In genomic region chr4:100985576-100985975, GRCh38 we compare ENCODE assay signal across 14 cellular contexts.
DNase-seq lines count a peak whose midpoint lies in the region; ATAC-seq, FAIRE-seq and TF ChIP-seq lines count a peak whose summit lies in the region.
"Had no signal": no experiment of that assay in that cellular context is flagged by ENCODE, and none has a peak within 500 bp of the region (broad histone marks: within the 10 kb centered on the region; RNA-seq: fewer than 3 reads in every experiment).

No MANE protein-coding gene starts in this region.

- H3K4me3 ChIP-seq in GM23338 (no peak overlapping the region), PC-3 (ENCODE audit: low read length) (no peak overlapping the region), osteoblast (ENCODE audit: insufficient read depth, low read length) (no peak overlapping the region), HepG2 (replicated peaks in 1 of 3; ENCODE audit: insufficient read depth in 1 of 3, low read depth in 2 of 3, low read length in 3 of 3) (no peak overlapping the region)

- H3K9me3 ChIP-seq in PC-3 (ENCODE audit: low read length) (no peaks in the 10 kb centered on the region), osteoblast (ENCODE audit: low read depth, low read length) (no peaks in the 10 kb centered on the region), HepG2 (ENCODE audit: low read length) (no peaks in the 10 kb centered on the region)

- H3K27me3 Mint-ChIP-seq in GM23338 (ENCODE audit: insufficient read depth, low read depth, poor library complexity): peaks cover 2% of the 10 kb centered on the region

- no peaks in the 10 kb centered on the region for H3F3A ChIP-seq in GM23338 (replicated peaks; ENCODE audit: low read depth)
- no peaks in the 10 kb centered on the region for H3F3A ChIP-seq in PC-3 (ENCODE audit: low read length, unreplicated experiment)

- WGBS in HepG2 (ENCODE audit: low lambda C conversion rate): 59% methylated on average over 3 of the region's 3 CpGs

- BruUV-seq in PC-3 (replicated peaks; lab: Mats Ljungman, UMichigan): no TSS peak
- BruUV-seq in HepG2 (replicated peaks; lab: Mats Ljungman, UMichigan): no TSS peak

- H3K27me3 ChIP-seq in GM23338 (ENCODE audit: insufficient read depth): no peaks in the 10 kb centered on the region
- H3K27me3 ChIP-seq in PC-3 (ENCODE audit: low read length): no peaks in the 10 kb centered on the region
- H3K27me3 ChIP-seq in foreskin keratinocyte: no peaks in the 10 kb centered on the region
- peaks cover 11% of the 10 kb centered on the region for H3K27me3 ChIP-seq in osteoblast (ENCODE audit: insufficient read depth, low read length)
- no peaks in the 10 kb centered on the region; a peak in 3 of 5 replicates for H3K27me3 ChIP-seq in HepG2 (ENCODE audit: control insufficient read depth in 1 of 2, insufficient read depth in 2 of 2, low read length in 2 of 2)

- H3K36me3 Mint-ChIP-seq in GM23338 (ENCODE audit: low read depth): no peaks in the 10 kb centered on the region

- TF ChIP-seq RAD21 in HepG2 (CRISPR knock-in tag; IDR thresholded peaks at IDR 0.05): no peak

- no peaks in the 10 kb centered on the region for H3K36me3 ChIP-seq in GM23338 (ENCODE audit: insufficient read depth)
- H3K36me3 ChIP-seq in PC-3 (ENCODE audit: low read depth, low read length): no peaks in the 10 kb centered on the region
- H3K36me3 ChIP-seq in osteoblast (ENCODE audit: insufficient read depth, low read length): no peaks in the 10 kb centered on the region
- H3K36me3 ChIP-seq in HepG2 (replicated peaks in 1 of 2; ENCODE audit: control insufficient read depth in 1 of 2, insufficient read depth in 2 of 2, low read length in 2 of 2): no peaks in the 10 kb centered on the region

- POLR2A ChIA-PET in PC-3 (lab: Charles Lee; ENCODE audit: unreplicated experiment): no interaction called here
- POLR2A ChIA-PET in HepG2 (lab: Yijun Ruan, JAX): no interaction called here

- no peak for TF ChIP-seq CTCF in GM23338 (conservative IDR thresholded peaks at IDR 0.05; ENCODE audit: low read depth in 2 of 2)
- no peak for TF ChIP-seq CTCF in PC-3 (conservative IDR thresholded peaks at IDR 0.05; ENCODE audit: low read depth, low read length)
- no peak for TF ChIP-seq CTCF in foreskin keratinocyte (conservative IDR thresholded peaks at IDR 0.05)
- TF ChIP-seq CTCF in osteoblast (IDR thresholded peaks at IDR 0.05; ENCODE audit: extremely low read depth, low read depth, low read length): no peak
- TF ChIP-seq CTCF in HepG2 (CRISPR knock-in tag; IDR thresholded peaks at IDR 0.05): no peak

- 0 out of 2 replicates have a peak, but pooled peaks cover 3% of the 10 kb centered on the region for H3K9me2 ChIP-seq in GM23338 (ENCODE audit: insufficient read depth)
- no peaks in the 10 kb centered on the region for H3K9me2 ChIP-seq in PC-3 (replicated peaks; ENCODE audit: low read length)

- H3K9ac ChIP-seq in PC-3 (ENCODE audit: low read length) (no peak overlapping the region), HepG2 (ENCODE audit: insufficient read depth, low read depth, low read length) (no peak overlapping the region)

- peaks cover 38% of the 10 kb centered on the region for H3K4me1 Mint-ChIP-seq in GM23338

- H3K4me1 ChIP-seq in GM23338 (ENCODE audit: insufficient read depth): peaks cover 16% of the 10 kb centered on the region
- H3K4me1 ChIP-seq in PC-3 (ENCODE audit: insufficient read depth, low read length): peaks cover 6% of the 10 kb centered on the region; the same call in 1 of the 2 replicates
- peaks cover 10% of the 10 kb centered on the region for H3K4me1 ChIP-seq in foreskin keratinocyte
- H3K4me1 ChIP-seq in osteoblast (ENCODE audit: insufficient read depth, low read length): peaks cover 39% of the 10 kb centered on the region
- peaks cover 12% of the 10 kb centered on the region; the same call in 1 of the 2 replicates for H3K4me1 ChIP-seq in HepG2 (ENCODE audit: insufficient read depth, low read length)

- ATAC-seq in GM23338 (peak; percentile 45), PC-3 (no peak), foreskin keratinocyte (no peak), HepG2 (no peak)

- no peaks in the 10 kb centered on the region; the same call in 2 of the 3 replicates for H3K9me3 Mint-ChIP-seq in GM23338

- H3K79me2 ChIP-seq in GM23338 (replicated peaks; ENCODE audit: insufficient read depth): no peaks in the 10 kb centered on the region
- H3K79me2 ChIP-seq in PC-3 (ENCODE audit: low read length): no peaks in the 10 kb centered on the region
- H3K79me2 ChIP-seq in osteoblast (ENCODE audit: insufficient read depth, low read length): no peaks in the 10 kb centered on the region
- H3K79me2 ChIP-seq in HepG2 (ENCODE audit: insufficient read depth, low read length): no peaks in the 10 kb centered on the region

- intact Hi-C loops in PC-3 (cut with micrococcal nuclease) (no loop called here), HepG2 (cut with micrococcal nuclease; ENCODE audit: unreplicated experiment) (no loop called here)

- H3K4me3 Mint-ChIP-seq in GM23338: no peak overlapping the region

- H3K4me2 ChIP-seq in GM23338 (0 out of 2 replicates have a peak overlapping the region, but pooled peaks have one; percentile 36), PC-3 (ENCODE audit: low read length) (no peak overlapping the region), osteoblast (ENCODE audit: insufficient read depth, low read length) (peak overlapping the region; percentile 26), HepG2 (ENCODE audit: low read depth, low read length) (no peak overlapping the region)

- H3K27ac ChIP-seq in GM23338 (ENCODE audit: low read depth) (no peak overlapping the region), PC-3 (ENCODE audit: low read length) (peak overlapping the region; percentile 62; the same call in 1 of the 2 replicates), foreskin keratinocyte (peak overlapping the region; percentile 28), osteoblast (ENCODE audit: low read depth, low read length) (peak overlapping the region; percentile 81), HepG2 (ENCODE audit: extremely low read length, insufficient read depth, low read length) (no peak overlapping the region)
- H3K27ac ChIP-seq: C4-2B had no signal

- CTCF ChIA-PET in PC-3 (lab: Charles Lee): no interaction called here
- CTCF ChIA-PET in HepG2 (lab: Yijun Ruan, JAX; ENCODE audit: low intra/inter-chr PET ratio, low total read pairs): no interaction called here

- TF ChIP-seq EP300 in HepG2 (IDR thresholded peaks at IDR 0.05; ENCODE audit: low read depth in 2 of 2, low read length in 2 of 2) (no peak), HepG2 (CRISPR knock-in tag; IDR thresholded peaks at IDR 0.05; ENCODE audit: borderline replicate concordance) (no peak)

- H2AFZ ChIP-seq in GM23338: no peak overlapping the region
- H2AFZ ChIP-seq in PC-3 (ENCODE audit: low read length): no peak overlapping the region
- H2AFZ ChIP-seq in osteoblast (ENCODE audit: low read length): no peak overlapping the region
- no peak overlapping the region for H2AFZ ChIP-seq in HepG2 (ENCODE audit: low read length)

- H4K20me1 ChIP-seq in GM23338 (replicated peaks; ENCODE audit: insufficient read depth) (no peaks in the 10 kb centered on the region), PC-3 (ENCODE audit: low read length) (no peaks in the 10 kb centered on the region), osteoblast (ENCODE audit: insufficient read depth, low read length) (no peaks in the 10 kb centered on the region), HepG2 (ENCODE audit: insufficient read depth, low read length) (no peaks in the 10 kb centered on the region)

- DNase-seq in GM23338 (ENCODE audit: low spot score): no peak
- DNase-seq in PC-3: no peak
- DNase-seq in foreskin keratinocyte: peak in 1 of 2 donors; percentile 7
- DNase-seq in osteoblast (ENCODE audit: insufficient read length, low spot score, missing footprints): no peak
- no peak for DNase-seq in HepG2 (ENCODE audit: low spot score)
- no peak for DNase-seq in NCI-H2081 treated with DMSO at 0.1 percent for 48 hours (lab: John Stamatoyannopoulos, UW)
- DNase-seq in NCI-H748 treated with DMSO at 0.1 percent for 48 hours (lab: John Stamatoyannopoulos, UW): no peak
- DNase-seq: DND-41, MV-4-11, NCI-H1417, NCI-H1930, NCI-H774 had no signal

- in situ Hi-C loops in HepG2 (cut with HindIII; ENCODE audit: extremely low pct_ligation_motif_present, low pct_unique_long_range_greater_than_20kb): no loop called here

- no peak for FAIRE-seq in HepG2 (lab: Jason Lieb, UNC)
- FAIRE-seq: G401.6 had no signal

- no peak overlapping the region for H3K27ac Mint-ChIP-seq in GM23338

- no peak for TF ChIP-seq POLR2A in HepG2 (IDR thresholded peaks at IDR 0.05; ENCODE audit: insufficient read depth in 1 of 2, low read depth in 2 of 2, low read length in 2 of 2)

TF ChIP-seq in HepG2, 621 proteins besides CTCF, POLR2A, EP300 and RAD21:
- TF ChIP-seq PAWR (CRISPR knock-in tag; IDR thresholded peaks at IDR 0.05; ENCODE audit: borderline replicate concordance): no peak

Comparison
In these comparisons a context has a peak if more than half of its experiments do, and no peak if none do; other contexts are left out.
1. H3K27ac ChIP-seq: peak in PC-3 (single experiment), foreskin keratinocyte (single experiment) and osteoblast (single experiment); none in GM23338 (single experiment) and HepG2 (single experiment).
2. H3K4me2 ChIP-seq: peak in GM23338 (single experiment) and osteoblast (single experiment); none in PC-3 (single experiment) and HepG2 (single experiment).